In genomic region chr6:150200428-150201105, GRCh38 we compare ENCODE assay signal across 1 cellular context.
TF ChIP-seq lines count a peak whose summit lies in the region.

No MANE protein-coding gene starts in this region.

TF ChIP-seq in K562, 482 proteins besides CTCF, POLR2A, EP300 and RAD21 (continued from another document):
- TF ChIP-seq USF2 (CRISPR knock-in tag; IDR thresholded peaks at IDR 0.05): 0 out of 2 replicates have a peak, but pooled peaks have one; percentile 4
TF ChIP-seq in K562: peak in this region for 1.
